30 cellular contexts compared by ENCODE assay signal in the genomic region with DNA sequence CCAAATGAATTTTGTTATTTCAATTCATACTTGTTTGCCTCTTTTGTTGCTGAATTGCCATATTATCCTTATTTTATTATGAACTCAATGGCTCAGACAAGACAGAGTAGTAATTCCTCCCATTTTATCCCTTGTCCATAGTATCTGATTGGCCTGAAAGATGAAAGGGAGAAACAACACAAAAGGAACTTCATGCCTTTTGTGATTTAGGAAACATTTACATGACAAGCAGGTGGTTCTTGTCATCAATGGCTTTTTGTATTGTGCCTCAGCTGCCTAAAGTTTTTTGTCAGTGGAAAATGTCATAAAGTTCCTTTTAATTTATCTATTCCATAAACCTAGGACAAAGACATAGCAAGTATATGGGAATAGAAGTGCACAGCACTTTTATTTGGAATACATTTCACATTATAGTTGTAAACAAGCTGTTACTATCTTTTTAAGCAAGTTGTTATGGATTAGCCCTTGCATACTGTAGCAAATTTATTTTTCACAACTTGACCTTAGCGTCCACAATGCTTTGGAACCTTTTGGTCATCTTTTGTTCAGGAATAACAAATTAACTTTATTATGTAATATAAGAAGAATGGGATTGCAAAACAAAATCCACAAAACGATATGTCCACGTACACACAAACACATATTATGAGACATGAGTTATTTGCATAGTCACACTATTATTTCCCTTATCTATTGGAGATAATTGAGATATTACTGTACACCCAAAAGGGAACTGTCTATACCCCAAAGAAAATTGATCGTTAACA.
"Had no signal": no experiment of that assay in that cellular context is flagged by ENCODE, and none has a peak within 500 bp of the region (broad histone marks: within the 10 kb centered on the region; RNA-seq: fewer than 3 reads in every experiment).

No MANE protein-coding gene starts in this region.

- H3K36me3 Mint-ChIP-seq: stimulated activated effector memory CD8-positive, alpha-beta T cell treated with anti-CD3 and anti-CD28 coated beads, Interleukin-12 subunit alpha, Interleukin-12 subunit beta, amount 100 ng/mL, for 72 hours had no signal

- H3K27ac Mint-ChIP-seq: activated CD4-positive, alpha-beta memory T cell treated with anti-CD3 and anti-CD28 coated beads, Interleukin-2, amount 10 ng/mL, durations not matched to agents 7 days and 5 days; activated CD4-positive, alpha-beta T cell treated with anti-CD3 and anti-CD28 coated beads, Interleukin-2, amount 10 ng/mL, durations not matched to agents 7 days and 5 days; activated T-helper 17 cell treated with anti-CD3 and anti-CD28 coated beads, Interleukin-2, amount 50 U/mL, for 72 hours; dendritic cell treated with granulocyte-macrophage colony-stimulating factor and Interleukin-4, amounts not matched to agents 40 ng/mL and 50 ng/mL, for 4 days; endodermal cell; nephron progenitor cell; stimulated activated effector memory CD8-positive, alpha-beta T cell treated with anti-CD3 and anti-CD28 coated beads, Interleukin-12 subunit alpha, Interleukin-12 subunit beta, amount 100 ng/mL, for 72 hours; stimulated activated naive CD8-positive, alpha-beta T cell treated with anti-CD3 and anti-CD28 coated beads, Interleukin-15, Interleukin-2, amounts not matched to agents 100 ng/mL and 50 ng/mL, for 24 hours had no signal

- H3K4me3 Mint-ChIP-seq: activated CD4-positive, alpha-beta memory T cell treated with anti-CD3 and anti-CD28 coated beads, Interleukin-2, amount 10 ng/mL, durations not matched to agents 7 days and 5 days; activated CD4-positive, alpha-beta T cell treated with anti-CD3 and anti-CD28 coated beads, Interleukin-2, amount 10 ng/mL, durations not matched to agents 7 days and 5 days; activated T-cell treated with anti-CD3 and anti-CD28 coated beads, Interleukin-2, amount 50 U/mL, for 4 hours; activated T-helper 17 cell treated with anti-CD3 and anti-CD28 coated beads, Interleukin-2, amount 50 U/mL, for 72 hours; dendritic cell treated with granulocyte-macrophage colony-stimulating factor and Interleukin-4, amounts not matched to agents 40 ng/mL and 50 ng/mL, for 4 days; endodermal cell; nephron progenitor cell; stimulated activated effector memory CD8-positive, alpha-beta T cell treated with anti-CD3 and anti-CD28 coated beads, Interleukin-12 subunit alpha, Interleukin-12 subunit beta, amount 100 ng/mL, for 72 hours; stimulated activated naive CD8-positive, alpha-beta T cell treated with anti-CD3 and anti-CD28 coated beads, Interleukin-15, Interleukin-2, amounts not matched to agents 100 ng/mL and 50 ng/mL, for 24 hours had no signal

- DNase-seq: activated CD4-positive, alpha-beta memory T cell treated with anti-CD3 and anti-CD28 coated beads, Interleukin-2, amount 10 ng/mL, durations not matched to agents 7 days and 5 days; activated CD4-positive, alpha-beta T cell treated with anti-CD3 and anti-CD28 coated beads, Interleukin-2, amount 10 ng/mL, durations not matched to agents 7 days and 5 days; activated CD4-positive, CD25-positive, alpha-beta regulatory T cell treated with anti-CD3 and anti-CD28 coated beads, Interleukin-2, amount 50 U/mL, for 72 hours; activated gamma-delta T cell treated with Interleukin-2 at 50 U/mL for 16 hours; activated naive CD4-positive, alpha-beta T cell treated with anti-CD3 and anti-CD28 coated beads, Interleukin-2, amount 50 U/mL, for 16 hours; activated T-cell treated with anti-CD3 and anti-CD28 coated beads, Interleukin-2, amount 50 U/mL, for 4 hours; amygdala; central memory CD4-positive, alpha-beta T cell; endodermal cell; foreskin melanocyte; heart right ventricle; left lung; mesendoderm; nephron progenitor cell; pancreas; retina; small intestine; stimulated activated CD4-positive, alpha-beta T cell treated with anti-CD3 and anti-CD28 coated beads, Interleukin-4, amount 100 ng/mL, for 24 hours; T1000; trophoblast cell had no signal

- H3K4me1 Mint-ChIP-seq: endodermal cell; stimulated activated effector memory CD8-positive, alpha-beta T cell treated with anti-CD3 and anti-CD28 coated beads, Interleukin-12 subunit alpha, Interleukin-12 subunit beta, amount 100 ng/mL, for 72 hours had no signal

- H3K9me3 ChIP-seq: heart right ventricle, left lung, pancreas, prostate gland, thoracic aorta had no signal

- ATAC-seq: activated T-cell treated with anti-CD3 and anti-CD28 coated beads, Interleukin-2, amount 50 U/mL, for 4 hours; activated T-helper 17 cell treated with anti-CD3 and anti-CD28 coated beads, Interleukin-2, amount 50 U/mL, for 72 hours; esophagus mucosa; heart right ventricle; pancreas; sciatic nerve; stimulated activated effector memory CD8-positive, alpha-beta T cell treated with anti-CD3 and anti-CD28 coated beads, Interleukin-12 subunit alpha, Interleukin-12 subunit beta, amount 100 ng/mL, for 72 hours had no signal

- H3K4me3 ChIP-seq: heart right ventricle, left lung, lung, pancreas, prostate gland, thoracic aorta had no signal

- H3K4me1 ChIP-seq: pancreas, prostate gland had no signal

- H3K36me3 ChIP-seq: heart right ventricle, left lung, pancreas, prostate gland, thoracic aorta, WERI-Rb-1 had no signal

- H3K9me3 Mint-ChIP-seq: activated CD4-positive, alpha-beta memory T cell treated with anti-CD3 and anti-CD28 coated beads, Interleukin-2, amount 10 ng/mL, durations not matched to agents 7 days and 5 days; activated CD4-positive, alpha-beta T cell treated with anti-CD3 and anti-CD28 coated beads, Interleukin-2, amount 10 ng/mL, durations not matched to agents 7 days and 5 days; activated T-cell treated with anti-CD3 and anti-CD28 coated beads, Interleukin-2, amount 50 U/mL, for 4 hours; activated T-helper 17 cell treated with anti-CD3 and anti-CD28 coated beads, Interleukin-2, amount 50 U/mL, for 72 hours; dendritic cell treated with granulocyte-macrophage colony-stimulating factor and Interleukin-4, amounts not matched to agents 40 ng/mL and 50 ng/mL, for 4 days; endodermal cell; nephron progenitor cell; stimulated activated effector memory CD8-positive, alpha-beta T cell treated with anti-CD3 and anti-CD28 coated beads, Interleukin-12 subunit alpha, Interleukin-12 subunit beta, amount 100 ng/mL, for 72 hours; stimulated activated naive CD8-positive, alpha-beta T cell treated with anti-CD3 and anti-CD28 coated beads, Interleukin-15, Interleukin-2, amounts not matched to agents 100 ng/mL and 50 ng/mL, for 24 hours had no signal

- H3K27ac ChIP-seq: heart right ventricle, left lung, pancreas, prostate gland, thoracic aorta, WERI-Rb-1 had no signal
